Comparison of ENCODE assay signal across 11 cellular contexts in the genomic region with DNA sequence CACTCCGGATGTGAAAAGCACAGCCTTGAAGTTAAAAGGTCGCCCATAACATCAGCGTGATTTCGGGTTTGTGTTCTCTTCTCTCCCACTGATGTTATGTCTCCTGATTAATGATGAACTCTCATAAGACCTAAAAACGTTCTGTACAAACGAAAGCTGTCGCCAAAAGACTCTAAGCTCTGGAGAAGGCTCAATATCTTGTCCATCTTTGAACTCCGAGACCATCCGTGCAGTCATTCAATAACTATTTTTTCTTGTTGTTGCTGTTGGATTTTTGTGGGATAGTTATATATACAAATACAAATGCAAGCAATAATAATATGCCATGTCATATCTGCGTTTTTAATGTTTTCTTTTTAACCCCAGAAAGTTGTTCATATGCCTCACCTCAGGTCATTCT.
DNase-seq lines count a peak whose midpoint lies in the region; ATAC-seq and TF ChIP-seq lines count a peak whose summit lies in the region.
"Had no signal": no experiment of that assay in that cellular context is flagged by ENCODE, and none has a peak within 500 bp of the region (broad histone marks: within the 10 kb centered on the region; RNA-seq: fewer than 3 reads in every experiment).

No MANE protein-coding gene starts in this region.

- peak overlapping the region; percentile 48 for H3K4me3 ChIP-seq in AG10803 (ENCODE audit: low read length)
- no peak overlapping the region for H3K4me3 ChIP-seq in SJSA1
- H3K4me3 ChIP-seq in gastroesophageal sphincter = peak overlapping the region; percentile 23 to 46

- 21 to 22% methylated on average over 10 of the region's 10 CpGs for WGBS in gastroesophageal sphincter (ENCODE audit: low coverage in 1 of 2), 2 donors

- no peak for TF ChIP-seq EP300 in gastroesophageal sphincter (IDR thresholded peaks at IDR 0.05)

- H3K27me3 Mint-ChIP-seq in osteocyte (ENCODE audit: unreplicated experiment) = no peaks in the 10 kb centered on the region

- peak overlapping the region; percentile 72 for H3K4me3 Mint-ChIP-seq in osteocyte (ENCODE audit: unreplicated experiment)

- peak; percentile 4 for ATAC-seq in gastroesophageal sphincter
- no peak for ATAC-seq in GM18519 (IDR thresholded peaks at IDR 0.05; ENCODE audit: low FRiP score, unreplicated experiment)

- no peaks in the 10 kb centered on the region for H3K36me3 ChIP-seq in SJSA1
- no peaks in the 10 kb centered on the region for H3K36me3 ChIP-seq in gastroesophageal sphincter

- peaks cover 60% of the 10 kb centered on the region for H3K4me1 Mint-ChIP-seq in osteocyte (ENCODE audit: unreplicated experiment)

- TF ChIP-seq POLR2A in gastroesophageal sphincter (IDR thresholded peaks at IDR 0.05) = no peak

- intact Hi-C loops in posterior cingulate gyrus (cut with DNase I) = loop anchor here (2.0 kb wide), 1 partner anchor 293 kb away; no protein-coding TSS in a partner anchor

- H3K27ac Mint-ChIP-seq in osteocyte (ENCODE audit: unreplicated experiment) = peak overlapping the region; percentile 98

- H3K9me3 Mint-ChIP-seq in osteocyte (ENCODE audit: unreplicated experiment) = peaks cover 3% of the 10 kb centered on the region

- H3K27me3 ChIP-seq in SJSA1 (replicated peaks) (no peaks in the 10 kb centered on the region), gastroesophageal sphincter (no peaks in the 10 kb centered on the region)

- peaks cover 29% of the 10 kb centered on the region for H3K4me1 ChIP-seq in SJSA1 (replicated peaks)
- H3K4me1 ChIP-seq in gastroesophageal sphincter = peaks cover 0 to 16% (median 0%) of the 10 kb centered on the region in 3 donors

- H3K27ac ChIP-seq in SJSA1 (0 out of 2 replicates have a peak overlapping the region, but pooled peaks have one; percentile 63), gastroesophageal sphincter (peak overlapping the region; percentile 36 to 82 (median 74))

- H3K36me3 Mint-ChIP-seq in osteocyte (ENCODE audit: unreplicated experiment) = peaks cover 2% of the 10 kb centered on the region

- DNase-seq in AG10803 (ENCODE audit: low read depth) (peak; percentile 43), SJSA1 (ENCODE audit: low read depth in 1 of 2, low spot score in 2 of 2) (no peak), osteocyte (ENCODE audit: extremely low spot score, unreplicated experiment) (no peak), D341Med (ENCODE audit: low spot score) (no peak), posterior cingulate gyrus (no peak)
- DNase-seq in stimulated activated CD4-positive, alpha-beta T cell treated with anti-CD3 and anti-CD28 coated beads, Interleukin-1b, Interleukin-23, amount 100 ng/mL, for 48 hours = no peak
- DNase-seq: NCI-H226; stimulated activated CD8-positive, alpha-beta memory T cell treated with anti-CD3 and anti-CD28 coated beads, Interleukin-4, amount 100 ng/mL, for 48 hours; T-helper 1 cell had no signal

- H3K9me3 ChIP-seq in SJSA1 (replicated peaks) (no peaks in the 10 kb centered on the region), gastroesophageal sphincter (no peaks in the 10 kb centered on the region)

- TF ChIP-seq CTCF in AG10803 (conservative IDR thresholded peaks at IDR 0.05; ENCODE audit: low read length) (no peak), gastroesophageal sphincter (IDR thresholded peaks at IDR 0.05) (no peak), osteocyte (IDR thresholded peaks at IDR 0.05) (no peak)
